In the genomic region with DNA sequence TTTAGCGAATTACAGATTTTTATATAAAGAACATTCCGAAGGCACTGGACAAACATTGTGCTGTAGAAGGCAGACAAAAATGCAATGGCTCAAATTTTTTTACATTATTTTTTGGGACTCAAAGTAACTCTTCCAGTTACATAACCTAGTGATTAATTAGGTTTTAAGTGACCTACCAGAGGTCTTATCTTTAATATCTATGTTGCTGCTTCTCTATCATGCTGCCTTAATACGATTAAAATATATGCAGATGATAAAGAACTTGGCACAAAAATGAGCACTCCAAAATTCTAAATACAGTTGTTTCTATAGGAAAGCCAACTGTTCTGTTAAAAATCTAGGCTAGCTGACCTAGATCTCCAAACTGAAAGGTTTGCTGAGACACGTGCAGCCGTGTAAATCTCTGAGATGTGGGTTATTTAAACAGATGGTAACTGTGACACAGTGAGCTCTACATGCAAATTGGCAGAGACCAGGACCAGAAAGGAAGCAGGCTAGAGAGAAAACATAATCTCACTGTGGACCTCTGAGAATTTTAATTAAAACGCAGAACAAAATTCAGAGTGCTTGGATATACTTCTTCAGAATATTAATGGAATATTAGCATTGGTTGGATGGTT, we compare ENCODE assay signal across 14 cellular contexts. TPM values are rescaled to one million over a fixed set of nuclear protein-coding genes. Genes with fewer than 3 reads are reported as not detected.
DNase-seq lines count a peak whose midpoint lies in the region; ATAC-seq, FAIRE-seq and TF ChIP-seq lines count a peak whose summit lies in the region.
"Had no signal": no experiment of that assay in that cellular context is flagged by ENCODE, and none has a peak within 500 bp of the region (broad histone marks: within the 10 kb centered on the region; RNA-seq: fewer than 3 reads in every experiment).

No MANE protein-coding gene starts in this region.

- no peaks in the 10 kb centered on the region for H3K36me3 Mint-ChIP-seq in activated CD4-positive, alpha-beta memory T cell treated with anti-CD3 and anti-CD28 coated beads for 36 hours
- H3K36me3 Mint-ChIP-seq: activated CD8-positive, alpha-beta memory T cell treated with anti-CD3 and anti-CD28 coated beads, Interleukin-2, amount 10 ng/mL, durations not matched to agents 7 days and 5 days had no signal

- H3K9me3 Mint-ChIP-seq in activated CD4-positive, alpha-beta memory T cell treated with anti-CD3 and anti-CD28 coated beads for 36 hours, result no peaks in the 10 kb centered on the region
- H3K9me3 Mint-ChIP-seq: activated naive CD4-positive, alpha-beta T cell treated with anti-CD3 and anti-CD28 coated beads, Interleukin-2, amount 10 ng/mL, durations not matched to agents 7 days and 5 days had no signal

- DNase-seq in D721Med (ENCODE audit: insufficient read length, low spot score) (no peak), caudate nucleus (lab: John Stamatoyannopoulos, UW) (peak in 5 of 61 donors; percentile 5 to 93 (median 26)), MG63 (no peak), COLO829 (ENCODE audit: low spot score) (no peak), D341Med (ENCODE audit: low spot score) (no peak)
- no peak for DNase-seq in activated CD4-positive, alpha-beta memory T cell treated with anti-CD3 and anti-CD28 coated beads for 36 hours
- DNase-seq: ACHN; activated CD8-positive, alpha-beta memory T cell treated with anti-CD3 and anti-CD28 coated beads, Interleukin-2, amount 10 ng/mL, durations not matched to agents 7 days and 5 days; activated naive CD4-positive, alpha-beta T cell treated with anti-CD3 and anti-CD28 coated beads, Interleukin-2, amount 10 ng/mL, durations not matched to agents 7 days and 5 days; KG1; NCI-H146; spleen had no signal

- intact Hi-C loops in activated CD4-positive, alpha-beta memory T cell treated with anti-CD3 and anti-CD28 coated beads for 36 hours (cut with micrococcal nuclease), result no loop called here

- H3K27ac ChIP-seq in caudate nucleus (ENCODE audit: low read depth, low read length), result peak overlapping the region; percentile 68
- H3K27ac ChIP-seq: spleen had no signal

- POLR2A ChIA-PET in activated CD4-positive, alpha-beta memory T cell treated with anti-CD3 and anti-CD28 coated beads for 36 hours (lab: Charles Lee), result no interaction called here

- no peak overlapping the region for H3K4me3 ChIP-seq in MG63
- H3K4me3 ChIP-seq: spleen had no signal

- CTCF ChIA-PET in activated CD4-positive, alpha-beta memory T cell treated with anti-CD3 and anti-CD28 coated beads for 36 hours (lab: Charles Lee), result interaction anchor here (1.0 to 6.0 kb wide), 13 partner anchors 12 to 231 kb away, joined by 3 to 212 read pairs (median 11); a partner anchor contains a TSS

- H3K4me3 Mint-ChIP-seq in activated CD4-positive, alpha-beta memory T cell treated with anti-CD3 and anti-CD28 coated beads for 36 hours, result no peak overlapping the region
- H3K4me3 Mint-ChIP-seq: activated CD8-positive, alpha-beta memory T cell treated with anti-CD3 and anti-CD28 coated beads, Interleukin-2, amount 10 ng/mL, durations not matched to agents 7 days and 5 days; activated naive CD4-positive, alpha-beta T cell treated with anti-CD3 and anti-CD28 coated beads, Interleukin-2, amount 10 ng/mL, durations not matched to agents 7 days and 5 days had no signal

- H3K27ac Mint-ChIP-seq in activated CD4-positive, alpha-beta memory T cell treated with anti-CD3 and anti-CD28 coated beads for 36 hours, result no peak overlapping the region
- H3K27ac Mint-ChIP-seq: activated CD8-positive, alpha-beta memory T cell treated with anti-CD3 and anti-CD28 coated beads, Interleukin-2, amount 10 ng/mL, durations not matched to agents 7 days and 5 days; activated naive CD4-positive, alpha-beta T cell treated with anti-CD3 and anti-CD28 coated beads, Interleukin-2, amount 10 ng/mL, durations not matched to agents 7 days and 5 days had no signal

- H3K27me3 ChIP-seq in MG63, result peaks cover 5% of the 10 kb centered on the region; the same call in 1 of the 2 replicates
- H3K27me3 ChIP-seq: spleen had no signal

- H3K4me1 Mint-ChIP-seq in activated CD4-positive, alpha-beta memory T cell treated with anti-CD3 and anti-CD28 coated beads for 36 hours (ENCODE audit: low read depth), result peaks cover 57% of the 10 kb centered on the region

- no peaks in the 10 kb centered on the region for H3K36me3 ChIP-seq in MG63
- H3K36me3 ChIP-seq: spleen had no signal

- ATAC-seq in GM19023 (IDR thresholded peaks at IDR 0.05; ENCODE audit: unreplicated experiment), result peak; percentile 62
- peak; percentile 58 for ATAC-seq in HG03354 (IDR thresholded peaks at IDR 0.05; ENCODE audit: poor library complexity, severe bottlenecking, unreplicated experiment)
- ATAC-seq: activated CD8-positive, alpha-beta memory T cell treated with anti-CD3 and anti-CD28 coated beads, Interleukin-2, amount 10 ng/mL, durations not matched to agents 7 days and 5 days had no signal

- H3K9me3 ChIP-seq in MG63, result no peaks in the 10 kb centered on the region
- H3K9me3 ChIP-seq: spleen had no signal

- FAIRE-seq in D721Med (lab: Jason Lieb, UNC), result peak; percentile 56

- H3K27me3 Mint-ChIP-seq in activated CD4-positive, alpha-beta memory T cell treated with anti-CD3 and anti-CD28 coated beads for 36 hours, result no peaks in the 10 kb centered on the region
- H3K27me3 Mint-ChIP-seq: activated CD8-positive, alpha-beta memory T cell treated with anti-CD3 and anti-CD28 coated beads, Interleukin-2, amount 10 ng/mL, durations not matched to agents 7 days and 5 days; activated naive CD4-positive, alpha-beta T cell treated with anti-CD3 and anti-CD28 coated beads, Interleukin-2, amount 10 ng/mL, durations not matched to agents 7 days and 5 days had no signal

- TF ChIP-seq CTCF in D721Med (IDR thresholded peaks at IDR 0.05; ENCODE audit: insufficient read depth, missing control alignments), result no peak

RNA-seq across cellular contexts. Expression of a gene that starts 56.2 kb away (rescaled TPM):
- total RNA-seq in MG63 (2014; rRNA removed; shearing (Covaris generic); ENCODE audit: low replicate concordance), result 0.02 TPM in 1 of 2 replicates, not detected in the other
- 10 to 100 TPM; 33.3 to 36.5 TPM for total RNA-seq in activated CD4-positive, alpha-beta memory T cell treated with anti-CD3 and anti-CD28 coated beads for 36 hours

Comparison
In these comparisons a context has a peak if more than half of its experiments do, and no peak if none do; other contexts are left out.
1. RNA of a gene that starts 56.2 kb away (total RNA-seq): 33.3 to 36.5 TPM in activated CD4-positive, alpha-beta memory T cell treated with anti-CD3 and anti-CD28 coated beads for 36 hours; 0.02 TPM in MG63; every median in the first group is over 10 times any median in the second.